11 cellular contexts compared by ENCODE assay signal in the genomic region with DNA sequence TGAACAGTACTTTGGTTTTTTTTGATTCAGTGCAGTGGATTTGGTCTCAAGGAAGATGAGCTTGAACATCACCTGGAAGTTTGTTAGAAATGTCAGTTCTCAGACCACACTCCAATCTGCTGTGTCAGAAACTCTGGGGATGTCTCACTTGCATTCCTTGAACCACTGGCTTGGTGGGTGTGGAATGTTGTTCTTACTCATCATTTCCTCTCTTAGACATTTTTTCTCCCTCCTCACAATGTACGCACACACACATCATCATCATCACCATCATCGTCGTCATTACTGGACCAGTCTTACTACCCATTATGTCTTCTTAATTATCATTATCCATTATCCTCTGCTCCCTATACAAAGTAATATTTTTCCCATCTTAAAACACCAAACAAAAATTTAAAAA.
DNase-seq lines count a peak whose midpoint lies in the region; ATAC-seq and TF ChIP-seq lines count a peak whose summit lies in the region.
"Had no signal": no experiment of that assay in that cellular context is flagged by ENCODE, and none has a peak within 500 bp of the region (broad histone marks: within the 10 kb centered on the region; RNA-seq: fewer than 3 reads in every experiment).

No MANE protein-coding gene starts in this region.

- DNase-seq in EL: peak; percentile 97
- DNase-seq in RPMI7951 (ENCODE audit: low read depth): peak; percentile 87
- peak; percentile 92 for DNase-seq in epithelial cell of esophagus (ENCODE audit: low read depth)
- DNase-seq in non-pigmented ciliary epithelial cell (ENCODE audit: low read depth): peak; percentile 97
- DNase-seq in activated gamma-delta T cell (lab: John Stamatoyannopoulos, UW): no peak
- DNase-seq in COLO829 (ENCODE audit: low spot score): no peak
- DNase-seq: activated CD4-positive, alpha-beta T cell treated with anti-CD3 and anti-CD28 coated beads for 48 hours; central memory CD4-positive, alpha-beta T cell had no signal

- no peak overlapping the region for H3K4me3 ChIP-seq in epithelial cell of esophagus (ENCODE audit: low read length)
- H3K4me3 ChIP-seq: right atrium auricular region had no signal

- ATAC-seq in GM21619 (IDR thresholded peaks at IDR 0.05; ENCODE audit: unreplicated experiment) (no peak), HG02852 (IDR thresholded peaks at IDR 0.05; ENCODE audit: unreplicated experiment) (no peak)

- no peak for TF ChIP-seq CTCF in epithelial cell of esophagus (IDR thresholded peaks at IDR 0.05; ENCODE audit: insufficient read depth, low read depth, low read length, missing control alignments)

Comparison
In these comparisons a context has a peak if more than half of its experiments do, and no peak if none do; other contexts are left out.
1. DNase-seq: peak in EL (single experiment), RPMI7951 (single experiment), epithelial cell of esophagus (single experiment) and non-pigmented ciliary epithelial cell (single experiment); none in activated gamma-delta T cell (single experiment) and COLO829 (single experiment).